ENCODE assay signal across 10 cellular contexts in genomic region chr16:4935231-4935855, GRCh38. TPM values are rescaled to one million over a fixed set of nuclear protein-coding genes. Genes with fewer than 3 reads are reported as not detected.
DNase-seq lines count a peak whose midpoint lies in the region; ATAC-seq and TF ChIP-seq lines count a peak whose summit lies in the region.
"Had no signal": no experiment of that assay in that cellular context is flagged by ENCODE, and none has a peak within 500 bp of the region (broad histone marks: within the 10 kb centered on the region; RNA-seq: fewer than 3 reads in every experiment).

No MANE protein-coding gene starts in this region.

- peak overlapping the region; percentile 36 for H3K18ac ChIP-seq in neuronal stem cell (ENCODE audit: low read length)

- 0 out of 2 replicates have a peak, but pooled peaks cover 5% of the 10 kb centered on the region for H3F3A ChIP-seq in PC-9 (ENCODE audit: insufficient read depth, low read depth)

- no peak overlapping the region for H3K9ac ChIP-seq in neuronal stem cell (ENCODE audit: low read depth, low read length, poor library complexity)

- DNase-seq in PC-9 (peak in 1 of 2 experiments; percentile 72), foreskin fibroblast (peak; percentile 91 to 93), neuronal stem cell (ENCODE audit: low spot score) (no peak), GM13977 (ENCODE audit: low spot score) (no peak), glomerular visceral epithelial cell (ENCODE audit: extremely low spot score) (no peak), G401 (ENCODE audit: low spot score) (no peak)
- DNase-seq: cerebellar nuclear complex had no signal

- H3K79me2 ChIP-seq in ACC112 (ENCODE audit: control insufficient read depth, insufficient read depth, low read length, unreplicated experiment): no peaks in the 10 kb centered on the region
- peaks cover 54% of the 10 kb centered on the region for H3K79me2 ChIP-seq in PC-9 (ENCODE audit: low read depth)

- no peak overlapping the region for H2BK15ac ChIP-seq in neuronal stem cell (ENCODE audit: low read length)

- H2AK5ac ChIP-seq in neuronal stem cell (ENCODE audit: low read depth, low read length): no peak overlapping the region

- BruUV-seq in PC-9 (replicated peaks; lab: Mats Ljungman, UMichigan): TSS peak; percentile 35

- no CpG with 5 or more reads among the region's 19 CpGs for WGBS in neuronal stem cell (ENCODE audit: extremely low coverage in 2 of 2, insufficient read length in 2 of 2, insufficient replicate concordance in 1 of 2), 2 donors

- H2BK5ac ChIP-seq in neuronal stem cell (ENCODE audit: low read length): peak overlapping the region; percentile 39

- H4K91ac ChIP-seq in neuronal stem cell (ENCODE audit: low read depth, low read length, poor library complexity): no peak overlapping the region

- peaks cover 30% of the 10 kb centered on the region for H4K20me1 ChIP-seq in PC-9 (ENCODE audit: insufficient read depth)

- H3K4me3 ChIP-seq in ACC112 (ENCODE audit: low read depth, low read length) (peak overlapping the region; percentile 82), PC-9 (peak overlapping the region; percentile 99), foreskin fibroblast (ENCODE audit: low read depth in 1 of 2, low read length in 2 of 2) (peak overlapping the region in 1 of 2 donors; percentile 84), neuronal stem cell (ENCODE audit: low read length in 2 of 2) (no peak overlapping the region)

- H3K4me1 ChIP-seq in ACC112 (ENCODE audit: control insufficient read depth, insufficient read depth, low read length, unreplicated experiment): peaks cover 16% of the 10 kb centered on the region
- H3K4me1 ChIP-seq in PC-9 (replicated peaks; ENCODE audit: insufficient read depth): peaks cover 28% of the 10 kb centered on the region
- peaks cover 4 to 8% of the 10 kb centered on the region in 2 donors for H3K4me1 ChIP-seq in neuronal stem cell (ENCODE audit: control insufficient read depth in 2 of 2, insufficient read depth in 1 of 2, low read depth in 1 of 2, low read length in 2 of 2)

- H3K4me2 ChIP-seq in PC-9: peak overlapping the region; percentile 96
- H3K4me2 ChIP-seq in neuronal stem cell (ENCODE audit: insufficient read depth, low read length, poor library complexity, severe bottlenecking): no peak overlapping the region

- no peak overlapping the region for H3K4ac ChIP-seq in neuronal stem cell (ENCODE audit: low read length)

- H3K27ac ChIP-seq in ACC112 (ENCODE audit: low read depth, low read length) (no peak overlapping the region), PC-9 (0 out of 2 replicates have a peak overlapping the region, but pooled peaks have one; percentile 7), neuronal stem cell (replicated peaks; ENCODE audit: low read length) (no peak overlapping the region)

- H3K79me1 ChIP-seq in neuronal stem cell (ENCODE audit: low read depth, low read length): no peaks in the 10 kb centered on the region

- no peaks in the 10 kb centered on the region for H3K9me2 ChIP-seq in PC-9 (ENCODE audit: insufficient read depth)

- H3K27me3 ChIP-seq in ACC112 (ENCODE audit: insufficient read depth, low read length) (peaks cover 11% of the 10 kb centered on the region; the same call in 1 of the 2 replicates), PC-9 (ENCODE audit: insufficient read depth, low read depth) (no peaks in the 10 kb centered on the region), neuronal stem cell (ENCODE audit: control insufficient read depth in 3 of 3, insufficient read depth in 3 of 3, low read depth in 1 of 3, low read length in 3 of 3) (peaks cover 8 to 75% (median 25%) of the 10 kb centered on the region in 3 experiments)

- no peak for TF ChIP-seq CTCF in PC-9 (conservative IDR thresholded peaks at IDR 0.05)
- TF ChIP-seq CTCF in foreskin fibroblast (IDR thresholded peaks at IDR 0.05; ENCODE audit: low read depth, low read length): no peak
- TF ChIP-seq CTCF in GM13977 (IDR thresholded peaks at IDR 0.05; ENCODE audit: extremely low read depth, insufficient read depth, missing control alignments): no peak

- H3K23ac ChIP-seq in neuronal stem cell (ENCODE audit: low read depth, low read length, poor library complexity): peak overlapping the region; percentile 49

- peak overlapping the region; percentile 75 for H3K14ac ChIP-seq in neuronal stem cell (ENCODE audit: low read length)

- ATAC-seq in HG03159 (IDR thresholded peaks at IDR 0.05; ENCODE audit: unreplicated experiment): no peak

- POLR2A ChIA-PET in PC-9 (lab: Charles Lee; ENCODE audit: unreplicated experiment): interaction anchor here (0.5 to 1.2 kb wide), 4 partner anchors 9 to 139 kb away, joined by 3 to 6 read pairs (median 4); no protein-coding TSS in a partner anchor

- H3K9me3 ChIP-seq in PC-9 (ENCODE audit: insufficient read depth, low read depth) (no peaks in the 10 kb centered on the region), neuronal stem cell (replicated peaks in 1 of 2; ENCODE audit: control insufficient read depth in 2 of 2, insufficient read depth in 1 of 2, low read depth in 1 of 2, low read length in 2 of 2) (no peaks in the 10 kb centered on the region)

- H3K36me3 ChIP-seq in ACC112 (ENCODE audit: insufficient read depth, low read length): no peaks in the 10 kb centered on the region
- peaks cover 8% of the 10 kb centered on the region; the same call in 1 of the 2 replicates for H3K36me3 ChIP-seq in PC-9 (ENCODE audit: low read depth)
- no peaks in the 10 kb centered on the region for H3K36me3 ChIP-seq in neuronal stem cell (replicated peaks in 1 of 2; ENCODE audit: control insufficient read depth in 2 of 2, insufficient read depth in 2 of 2, low read length in 2 of 2)

- peak overlapping the region; percentile 14 for H2BK12ac ChIP-seq in neuronal stem cell (ENCODE audit: low read length)

- CTCF ChIA-PET in PC-9 (lab: Charles Lee): interaction anchor here (0.6 to 0.7 kb wide), 2 partner anchors 17 to 29 kb away, joined by 4 to 5 read pairs; no protein-coding TSS in a partner anchor

- H4K8ac ChIP-seq in neuronal stem cell (ENCODE audit: low read depth, low read length): no peak overlapping the region

- in situ Hi-C loops in GM13977 (cut with MboI; ENCODE audit: low pct_unique_long_range_greater_than_20kb, low sequenced_read_pairs, unreplicated experiment): no loop called here
- in situ Hi-C loops in G401 (cut with HindIII; ENCODE audit: low sequenced_read_pairs): no loop called here

- intact Hi-C loops in PC-9 (cut with micrococcal nuclease; ENCODE audit: unreplicated experiment): loop anchor here (1.0 kb wide), 2 partner anchors 10 to 20 kb away; no protein-coding TSS in a partner anchor

- H2AFZ ChIP-seq in ACC112 (ENCODE audit: low read length, unreplicated experiment) (no peak overlapping the region), PC-9 (no peak overlapping the region), neuronal stem cell (ENCODE audit: low read length) (no peak overlapping the region)

- H2BK120ac ChIP-seq in neuronal stem cell (ENCODE audit: low read depth, low read length): no peak overlapping the region

RNA-seq across cellular contexts. Expression of gene PPL, which starts 1.6 kb away (rescaled TPM):
- total RNA-seq in PC-9 (2021): 184 and 187 TPM in 2 replicates
- 0.82 TPM for polyA plus RNA-seq in neuronal stem cell (2013, experiment 1 of 2)
- 0.98 TPM for polyA plus RNA-seq in neuronal stem cell (2013, experiment 2 of 2)
- 33.2 and 41.0 TPM in 2 replicates for total RNA-seq in G401 (2014; rRNA removed; shearing (Covaris generic))

RNA-seq across cellular contexts. Expression of gene SEC14L5, which starts 22.8 kb away (rescaled TPM):
- total RNA-seq in PC-9 (2021): 1.1 and 1.8 TPM in 2 replicates
- polyA plus RNA-seq in neuronal stem cell (2013, experiment 1 of 2): 0.11 TPM
- 0.08 TPM for polyA plus RNA-seq in neuronal stem cell (2013, experiment 2 of 2)
- 0.10 and 0.86 TPM in 2 replicates for total RNA-seq in G401 (2014; rRNA removed; shearing (Covaris generic))
- total RNA-seq: pulmonary artery endothelial cell had no signal

Comparison
In these comparisons a context has a peak if more than half of its experiments do, and no peak if none do; other contexts are left out.
1. H3K4me3 ChIP-seq: peak in ACC112 (single experiment) and PC-9 (single experiment); none in neuronal stem cell (0 of 2).
2. DNase-seq: peak in foreskin fibroblast (2 of 2); none in neuronal stem cell (single experiment), GM13977 (single experiment), glomerular visceral epithelial cell (single experiment) and G401 (single experiment).